Comparison of ENCODE assay signal across 18 cellular contexts in the genomic region with DNA sequence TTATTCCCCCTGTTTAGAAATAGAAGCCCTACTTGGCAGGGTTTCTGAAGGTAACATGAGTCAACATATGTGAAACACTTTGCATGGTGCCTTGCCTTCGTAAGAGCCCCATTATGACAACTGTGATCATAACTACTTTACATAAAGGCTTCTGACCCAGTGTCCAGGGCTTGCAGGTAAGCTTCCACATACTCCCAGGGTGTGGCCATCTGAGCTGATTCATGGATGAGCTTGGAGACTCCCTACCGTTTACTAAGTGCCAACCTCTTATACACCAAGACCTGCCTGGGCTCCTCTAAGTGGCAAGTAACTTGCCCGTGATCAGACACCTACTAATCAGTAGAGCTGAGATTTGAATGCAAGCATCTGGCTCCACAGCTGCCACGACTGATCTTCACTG.
"Had no signal": no experiment of that assay in that cellular context is flagged by ENCODE, and none has a peak within 500 bp of the region (broad histone marks: within the 10 kb centered on the region; RNA-seq: fewer than 3 reads in every experiment).

No MANE protein-coding gene starts in this region.

- H3K4me1 Mint-ChIP-seq: activated T-helper 17 cell treated with anti-CD3 and anti-CD28 coated beads, Interleukin-2, amount 50 U/mL, for 72 hours; natural killer cell had no signal

- H3K27me3 Mint-ChIP-seq: activated CD8-positive, alpha-beta T cell treated with anti-CD3 and anti-CD28 coated beads for 36 hours; stimulated activated naive CD8-positive, alpha-beta T cell treated with anti-CD3 and anti-CD28 coated beads, Interleukin-15, Interleukin-2, amounts not matched to agents 100 ng/mL and 50 ng/mL, for 24 hours had no signal

- H3K27me3 ChIP-seq: hepatocyte, ovary, vagina had no signal

- H3K9me3 Mint-ChIP-seq: activated CD8-positive, alpha-beta T cell treated with anti-CD3 and anti-CD28 coated beads for 36 hours; activated T-helper 17 cell treated with anti-CD3 and anti-CD28 coated beads, Interleukin-2, amount 50 U/mL, for 72 hours; natural killer cell; stimulated activated naive CD8-positive, alpha-beta T cell treated with anti-CD3 and anti-CD28 coated beads, Interleukin-15, Interleukin-2, amounts not matched to agents 100 ng/mL and 50 ng/mL, for 24 hours; T-helper 2 cell treated with Interferon-gamma antibody and Interleukin-4, amounts not matched to agents 5 μg/mL and 100 μg/mL, for 36 hours had no signal

- DNase-seq: activated CD4-positive, alpha-beta T cell treated with anti-CD3 and anti-CD28 coated beads for 48 hours; activated CD4-positive, CD25-positive, alpha-beta regulatory T cell; activated CD8-positive, alpha-beta T cell treated with anti-CD3 and anti-CD28 coated beads for 36 hours; activated naive CD4-positive, alpha-beta T cell treated with Interleukin-2 at 50 U/mL for 16 hours; activated T-cell treated with anti-CD3 and anti-CD28 coated beads, Interleukin-2, amount 50 U/mL, for 1 hour; aorta; effector CD4-positive, alpha-beta T cell; natural killer cell; ovary; psoas muscle; right cardiac atrium; stimulated activated CD4-positive, alpha-beta T cell treated with anti-CD3 and anti-CD28 coated beads, Interleukin-2, amount 100 ng/mL, for 24 hours; trophoblast cell had no signal

- ATAC-seq: activated CD8-positive, alpha-beta T cell treated with anti-CD3 and anti-CD28 coated beads for 36 hours; activated T-helper 17 cell treated with anti-CD3 and anti-CD28 coated beads, Interleukin-2, amount 50 U/mL, for 72 hours; natural killer cell; psoas muscle; right cardiac atrium had no signal

- H3K36me3 Mint-ChIP-seq: natural killer cell had no signal

- H3K27ac Mint-ChIP-seq: activated CD8-positive, alpha-beta T cell treated with anti-CD3 and anti-CD28 coated beads for 36 hours; activated T-helper 17 cell treated with anti-CD3 and anti-CD28 coated beads, Interleukin-2, amount 50 U/mL, for 72 hours; natural killer cell; stimulated activated naive CD8-positive, alpha-beta T cell treated with anti-CD3 and anti-CD28 coated beads, Interleukin-15, Interleukin-2, amounts not matched to agents 100 ng/mL and 50 ng/mL, for 24 hours; T-helper 2 cell treated with Interferon-gamma antibody and Interleukin-4, amounts not matched to agents 5 μg/mL and 100 μg/mL, for 36 hours had no signal

- H3K9me3 ChIP-seq: ovary, psoas muscle, vagina had no signal

- H3K4me3 ChIP-seq: hepatocyte, ovary, psoas muscle, vagina had no signal

- H3K36me3 ChIP-seq: ovary, vagina had no signal

- H3K27ac ChIP-seq: hepatocyte, ovary, psoas muscle, vagina had no signal

- H3K4me3 Mint-ChIP-seq: activated CD8-positive, alpha-beta T cell treated with anti-CD3 and anti-CD28 coated beads for 36 hours; activated T-helper 17 cell treated with anti-CD3 and anti-CD28 coated beads, Interleukin-2, amount 50 U/mL, for 72 hours; natural killer cell; stimulated activated naive CD8-positive, alpha-beta T cell treated with anti-CD3 and anti-CD28 coated beads, Interleukin-15, Interleukin-2, amounts not matched to agents 100 ng/mL and 50 ng/mL, for 24 hours; T-helper 2 cell treated with Interferon-gamma antibody and Interleukin-4, amounts not matched to agents 5 μg/mL and 100 μg/mL, for 36 hours had no signal

- H3K4me1 ChIP-seq: psoas muscle, vagina had no signal
